8 cellular contexts compared by ENCODE assay signal in genomic region chr10:78972947-78973900, GRCh38.
DNase-seq lines count a peak whose midpoint lies in the region; ATAC-seq and TF ChIP-seq lines count a peak whose summit lies in the region.

No MANE protein-coding gene starts in this region.

- H3K36me3 ChIP-seq in BLaER1 treated with 17β-estradiol and CSF1 and Interleukin-3, amounts not matched to agents 10 nM and 100 nM, result no peaks in the 10 kb centered on the region
- no peaks in the 10 kb centered on the region for H3K36me3 ChIP-seq in liver (ENCODE audit: control insufficient read depth in 4 of 4, insufficient read depth in 3 of 4, low read depth in 1 of 4, low read length in 3 of 4)

- peak overlapping the region; percentile 46 to 69 (median 56) for H3K4me3 ChIP-seq in BLaER1 treated with 17β-estradiol and CSF1 and Interleukin-3, amounts not matched to agents 10 nM and 100 nM
- H3K4me3 ChIP-seq in dorsolateral prefrontal cortex (peak overlapping the region; percentile 24 to 71 (median 57)), liver (ENCODE audit: low read depth in 1 of 3, low read length in 3 of 3) (peak overlapping the region; percentile 10 to 53 (median 20))

- H3K9ac ChIP-seq in BLaER1 treated with 17β-estradiol and CSF1 and Interleukin-3, amounts not matched to agents 10 nM and 100 nM, result peak overlapping the region; percentile 75 to 92 (median 85); a peak in 21 of 22 replicates
- peak overlapping the region; percentile 74 to 75 for H3K9ac ChIP-seq in liver (ENCODE audit: low read depth in 1 of 2, low read length in 2 of 2)

- peaks cover 0 to 9% (median under 1%) of the 10 kb centered on the region in 11 experiments; a peak in 5 of 22 replicates for H4K20me1 ChIP-seq in BLaER1 treated with 17β-estradiol and CSF1 and Interleukin-3, amounts not matched to agents 10 nM and 100 nM

- intact Hi-C loops in dorsolateral prefrontal cortex (cut with DNase I), result loop anchor here (1.0 to 10.0 kb wide), 11 partner anchors 60 to 928 kb away; no protein-coding TSS in a partner anchor

- peaks cover 52 to 71% (median 61%) of the 10 kb centered on the region in 10 experiments for H3K4me1 ChIP-seq in BLaER1 treated with 17β-estradiol and CSF1 and Interleukin-3, amounts not matched to agents 10 nM and 100 nM
- peaks cover 13 to 44% (median 28%) of the 10 kb centered on the region in 4 donors for H3K4me1 ChIP-seq in liver (ENCODE audit: control insufficient read depth in 4 of 4, insufficient read depth in 4 of 4, low read length in 3 of 4)

- TF ChIP-seq CTCF in dorsolateral prefrontal cortex (IDR thresholded peaks at IDR 0.05 in 54 of 56, conservative IDR thresholded peaks at IDR 0.05 in 2 of 56; ENCODE audit: low read depth in 1 of 56, partially characterized antibody in 56 of 56), result peak in 1 of 56 donors; percentile 47
- TF ChIP-seq CTCF in liver (IDR thresholded peaks at IDR 0.05; ENCODE audit: low read depth, low read length, missing input control), result no peak

- no peaks in the 10 kb centered on the region for H3K9me3 ChIP-seq in BLaER1 treated with 17β-estradiol and CSF1 and Interleukin-3, amounts not matched to agents 10 nM and 100 nM (replicated peaks in 1 of 11)
- H3K9me3 ChIP-seq in liver (ENCODE audit: control insufficient read depth in 4 of 4, low read length in 3 of 4), result no peaks in the 10 kb centered on the region

- peaks cover 0 to 26% (median 14%) of the 10 kb centered on the region in 11 experiments; a peak in 15 of 22 replicates for H3K27me3 ChIP-seq in BLaER1 treated with 17β-estradiol and CSF1 and Interleukin-3, amounts not matched to agents 10 nM and 100 nM
- H3K27me3 ChIP-seq in dorsolateral prefrontal cortex (no peaks in the 10 kb centered on the region), liver (ENCODE audit: control insufficient read depth in 4 of 4, insufficient read depth in 4 of 4, low read length in 3 of 4) (no peaks in the 10 kb centered on the region)

- peak; percentile 93 for DNase-seq in NCI-H69 (lab: John Stamatoyannopoulos, UW)
- peak; percentile 64 to 68 for DNase-seq in activated CD4-positive, alpha-beta T cell treated with anti-CD3 and anti-CD28 coated beads, Interleukin-2, amount 50 U/mL, for 48 hours
- peak; percentile 74 to 89 (median 84) for DNase-seq in dorsolateral prefrontal cortex
- peak; percentile 70 for DNase-seq in stimulated activated CD4-positive, alpha-beta T cell treated with anti-CD3 and anti-CD28 coated beads, Interleukin-4, amount 100 ng/mL, for 1 hour

- H3K27ac ChIP-seq in BLaER1 treated with 17β-estradiol and CSF1 and Interleukin-3, amounts not matched to agents 10 nM and 100 nM, result peak overlapping the region; percentile 84 to 98 (median 93)
- peak overlapping the region; percentile 85 to 99 (median 98) for H3K27ac ChIP-seq in dorsolateral prefrontal cortex
- H3K27ac ChIP-seq in liver (ENCODE audit: low read depth in 1 of 2, low read length in 2 of 2), result peak overlapping the region; percentile 98 to 99

- peak overlapping the region; percentile 90 to 99 (median 95) for H3K4me2 ChIP-seq in BLaER1 treated with 17β-estradiol and CSF1 and Interleukin-3, amounts not matched to agents 10 nM and 100 nM

- ATAC-seq in GM19397 (IDR thresholded peaks at IDR 0.05; ENCODE audit: unreplicated experiment) (peak; percentile 85), HG03521 (IDR thresholded peaks at IDR 0.05; ENCODE audit: unreplicated experiment) (peak; percentile 80)

- WGBS in liver, result 4% methylated on average over 49 of the region's 49 CpGs

- no peak for TF ChIP-seq RAD21 in liver (IDR thresholded peaks at IDR 0.05)

TF ChIP-seq in liver, 16 proteins besides CTCF, POLR2A, EP300 and RAD21:
- TF ChIP-seq HNF4A (conservative IDR thresholded peaks at IDR 0.05) (peak in 1 of 2 donors; percentile 22), MAX (IDR thresholded peaks at IDR 0.05) (no peak), FOXA1 (IDR thresholded peaks at IDR 0.05) (peak; percentile 36), RXRA (IDR thresholded peaks at IDR 0.05) (peak in 1 of 2 donors; percentile 36), GABPA (IDR thresholded peaks at IDR 0.05 in 1 of 2, conservative IDR thresholded peaks at IDR 0.05 in 1 of 2) (no peak), YY1 (IDR thresholded peaks at IDR 0.05) (no peak), ATF3 (IDR thresholded peaks at IDR 0.05) (peak; percentile 96), FOXA2 (IDR thresholded peaks at IDR 0.05) (peak; percentile 60), JUND (IDR thresholded peaks at IDR 0.05) (peak; percentile 98), NR2F2 (IDR thresholded peaks at IDR 0.05) (no peak), HNF4G (IDR thresholded peaks at IDR 0.05) (no peak), ZBTB33 (IDR thresholded peaks at IDR 0.05) (no peak), EGR1 (IDR thresholded peaks at IDR 0.05; ENCODE audit: low read depth in 2 of 2) (peak in 1 of 2 donors; percentile 86), SP1 (IDR thresholded peaks at IDR 0.05) (peak; percentile 39), TAF1 (conservative IDR thresholded peaks at IDR 0.05) (no peak), REST (IDR thresholded peaks at IDR 0.05) (peak; percentile 19)

Comparison
In these comparisons a context has a peak if more than half of its experiments do, and no peak if none do; other contexts are left out.
1. Peak in every context shown above with its lines: DNase-seq, ATAC-seq, H3K4me3 ChIP-seq and H3K27ac ChIP-seq.